Comparison of ENCODE assay signal across 14 cellular contexts in genomic region chr6:109477184-109477583, GRCh38. TPM values are rescaled to one million over a fixed set of nuclear protein-coding genes. Genes with fewer than 3 reads are reported as not detected.
DNase-seq lines count a peak whose midpoint lies in the region; ATAC-seq lines count a peak whose summit lies in the region.
"Had no signal": no experiment of that assay in that cellular context is flagged by ENCODE, and none has a peak within 500 bp of the region (broad histone marks: within the 10 kb centered on the region; RNA-seq: fewer than 3 reads in every experiment).

No MANE protein-coding gene starts in this region.

- H3K27ac Mint-ChIP-seq in T-helper 2 cell treated with Interferon-gamma antibody and Interleukin-4, amounts not matched to agents 5 μg/mL and 100 μg/mL, for 36 hours = peak overlapping the region; percentile 82
- H3K27ac Mint-ChIP-seq in activated naive CD8-positive, alpha-beta T cell treated with anti-CD3 and anti-CD28 coated beads for 36 hours = no peak overlapping the region
- H3K27ac Mint-ChIP-seq in naive thymus-derived CD8-positive, alpha-beta T cell = peak overlapping the region in 8 of 10 donors; percentile 63 to 93 (median 82)

- H3K9me3 ChIP-seq in HUES64 (ENCODE audit: insufficient read depth, low read depth, low read length) = no peaks in the 10 kb centered on the region

- DNase-seq in T-helper 2 cell treated with Interferon-gamma antibody and Interleukin-4, amounts not matched to agents 5 μg/mL and 100 μg/mL, for 36 hours (ENCODE audit: low spot score) = no peak
- DNase-seq in T-helper 2 cell (no peak), NCI-H82 (lab: John Stamatoyannopoulos, UW) (no peak), DMS114 treated with DMSO at 0.1 percent for 48 hours (lab: John Stamatoyannopoulos, UW; ENCODE audit: unreplicated experiment) (no peak)
- DNase-seq in activated naive CD8-positive, alpha-beta T cell treated with anti-CD3 and anti-CD28 coated beads for 36 hours = no peak
- DNase-seq in naive thymus-derived CD8-positive, alpha-beta T cell = no peak
- DNase-seq: 8988T, brain microvascular endothelial cell, mammary epithelial cell, NCI-H2081, occipital lobe had no signal

- no peak overlapping the region for H3K9ac ChIP-seq in HUES64 (ENCODE audit: low read depth, low read length)

- POLR2A ChIA-PET in naive thymus-derived CD8-positive, alpha-beta T cell (lab: Charles Lee) = no interaction called here

- H3K9me3 Mint-ChIP-seq in T-helper 2 cell treated with Interferon-gamma antibody and Interleukin-4, amounts not matched to agents 5 μg/mL and 100 μg/mL, for 36 hours = no peaks in the 10 kb centered on the region
- no peaks in the 10 kb centered on the region for H3K9me3 Mint-ChIP-seq in activated naive CD8-positive, alpha-beta T cell treated with anti-CD3 and anti-CD28 coated beads for 36 hours
- H3K9me3 Mint-ChIP-seq in naive thymus-derived CD8-positive, alpha-beta T cell = no peaks in the 10 kb centered on the region

- peaks cover 93% of the 10 kb centered on the region for H3K36me3 ChIP-seq in HUES64 (ENCODE audit: insufficient read depth, low read length)

- H3K4me3 ChIP-seq in HUES64 (ENCODE audit: low read length) = no peak overlapping the region

- H3K4me1 ChIP-seq in HUES64 (ENCODE audit: insufficient read depth, low read length) = peaks cover 39% of the 10 kb centered on the region

- H3K27ac ChIP-seq in HUES64 (ENCODE audit: low read depth, low read length) = peak overlapping the region; percentile 72
- H3K27ac ChIP-seq: brain microvascular endothelial cell had no signal

- no peak for ATAC-seq in naive thymus-derived CD8-positive, alpha-beta T cell
- ATAC-seq in GM18511 (IDR thresholded peaks at IDR 0.05; ENCODE audit: unreplicated experiment) = no peak
- ATAC-seq: Right ventricle myocardium inferior had no signal

- H3K27me3 ChIP-seq in HUES64 (ENCODE audit: insufficient read depth, low read length) = no peaks in the 10 kb centered on the region
- H3K27me3 ChIP-seq: brain microvascular endothelial cell had no signal

- peak overlapping the region; percentile 96 for H3K4me3 Mint-ChIP-seq in T-helper 2 cell treated with Interferon-gamma antibody and Interleukin-4, amounts not matched to agents 5 μg/mL and 100 μg/mL, for 36 hours
- peak overlapping the region; percentile 82 for H3K4me3 Mint-ChIP-seq in activated naive CD8-positive, alpha-beta T cell treated with anti-CD3 and anti-CD28 coated beads for 36 hours
- peak overlapping the region; percentile 16 to 97 (median 85) for H3K4me3 Mint-ChIP-seq in naive thymus-derived CD8-positive, alpha-beta T cell

- H3K27me3 Mint-ChIP-seq in T-helper 2 cell treated with Interferon-gamma antibody and Interleukin-4, amounts not matched to agents 5 μg/mL and 100 μg/mL, for 36 hours (ENCODE audit: low read depth) = no peaks in the 10 kb centered on the region
- H3K27me3 Mint-ChIP-seq in activated naive CD8-positive, alpha-beta T cell treated with anti-CD3 and anti-CD28 coated beads for 36 hours = no peaks in the 10 kb centered on the region
- no peaks in the 10 kb centered on the region for H3K27me3 Mint-ChIP-seq in naive thymus-derived CD8-positive, alpha-beta T cell

- WGBS in HUES64 = 91% methylated on average over 2 of the region's 2 CpGs

- peaks cover 73% of the 10 kb centered on the region for H3K4me1 Mint-ChIP-seq in T-helper 2 cell treated with Interferon-gamma antibody and Interleukin-4, amounts not matched to agents 5 μg/mL and 100 μg/mL, for 36 hours (ENCODE audit: low read depth)
- peaks cover 75% of the 10 kb centered on the region for H3K4me1 Mint-ChIP-seq in activated naive CD8-positive, alpha-beta T cell treated with anti-CD3 and anti-CD28 coated beads for 36 hours
- peaks cover 47 to 87% (median 85%) of the 10 kb centered on the region in 4 donors for H3K4me1 Mint-ChIP-seq in naive thymus-derived CD8-positive, alpha-beta T cell

- peaks cover 85% of the 10 kb centered on the region for H3K36me3 Mint-ChIP-seq in T-helper 2 cell treated with Interferon-gamma antibody and Interleukin-4, amounts not matched to agents 5 μg/mL and 100 μg/mL, for 36 hours (ENCODE audit: low read depth)
- H3K36me3 Mint-ChIP-seq in activated naive CD8-positive, alpha-beta T cell treated with anti-CD3 and anti-CD28 coated beads for 36 hours = peaks cover 82% of the 10 kb centered on the region
- peaks cover 23 to 94% (median 48%) of the 10 kb centered on the region in 3 donors for H3K36me3 Mint-ChIP-seq in naive thymus-derived CD8-positive, alpha-beta T cell

RNA-seq across cellular contexts. Expression of gene ZBTB24, which starts 5.8 kb away (rescaled TPM):
- 13.8 TPM for polyA plus RNA-seq in HUES64 (2013, experiment 1 of 2)
- polyA plus RNA-seq in HUES64 (2013, experiment 2 of 2) = 12.9 TPM
- 10 to 100 TPM; 16.1 to 16.5 TPM for total RNA-seq in activated naive CD8-positive, alpha-beta T cell treated with anti-CD3 and anti-CD28 coated beads for 36 hours
- 10 to 100 TPM; 21.1 to 24.7 TPM for total RNA-seq in naive thymus-derived CD8-positive, alpha-beta T cell
- polyA plus RNA-seq in naive thymus-derived CD8-positive, alpha-beta T cell = 1 to 10 TPM; 6.6 to 8.8 (median 8.2) TPM

RNA-seq across cellular contexts. Expression of gene MICAL1, which starts 21.6 kb away (rescaled TPM):
- polyA plus RNA-seq in HUES64 (2013, experiment 1 of 2) = 29.6 TPM
- 32.2 TPM for polyA plus RNA-seq in HUES64 (2013, experiment 2 of 2)
- 10 to 100 TPM; 21.2 to 23.5 TPM for total RNA-seq in activated naive CD8-positive, alpha-beta T cell treated with anti-CD3 and anti-CD28 coated beads for 36 hours
- 10 to 100 TPM; 56.5 to 60.1 TPM for total RNA-seq in naive thymus-derived CD8-positive, alpha-beta T cell
- polyA plus RNA-seq in naive thymus-derived CD8-positive, alpha-beta T cell = 10 to 100 TPM in 2 of 3 donors, 1 to 10 TPM in 1; 8.9 to 13.8 (median 13.2) TPM

RNA-seq across cellular contexts. Expression of gene SMPD2, which starts 36.7 kb away (rescaled TPM):
- polyA plus RNA-seq in HUES64 (2013, experiment 1 of 2) = 7.9 TPM
- 8.2 TPM for polyA plus RNA-seq in HUES64 (2013, experiment 2 of 2)
- 1 to 10 TPM; 7.0 to 7.9 TPM for total RNA-seq in activated naive CD8-positive, alpha-beta T cell treated with anti-CD3 and anti-CD28 coated beads for 36 hours
- total RNA-seq in naive thymus-derived CD8-positive, alpha-beta T cell = 10 to 100 TPM; 15.1 to 16.3 TPM
- 1 to 10 TPM; 5.8 to 8.2 (median 6.7) TPM for polyA plus RNA-seq in naive thymus-derived CD8-positive, alpha-beta T cell

RNA-seq across cellular contexts. Expression of gene PPIL6, which starts 36.8 kb away (rescaled TPM):
- polyA plus RNA-seq in HUES64 (2013, experiment 1 of 2) = 0.65 TPM
- 1.6 TPM for polyA plus RNA-seq in HUES64 (2013, experiment 2 of 2)
- total RNA-seq in activated naive CD8-positive, alpha-beta T cell treated with anti-CD3 and anti-CD28 coated beads for 36 hours = under 1 TPM; 0.60 to 0.64 TPM
- total RNA-seq in naive thymus-derived CD8-positive, alpha-beta T cell = 1 to 10 TPM in 1 of 2 experiments, under 1 TPM in 1; 0.66 to 1.3 TPM
- 1 to 10 TPM in 1 of 3 donors, under 1 TPM in 2; 0.25 to 1.7 (median 0.63) TPM for polyA plus RNA-seq in naive thymus-derived CD8-positive, alpha-beta T cell
